Comparison of ENCODE assay signal across 8 cellular contexts in the genomic region with DNA sequence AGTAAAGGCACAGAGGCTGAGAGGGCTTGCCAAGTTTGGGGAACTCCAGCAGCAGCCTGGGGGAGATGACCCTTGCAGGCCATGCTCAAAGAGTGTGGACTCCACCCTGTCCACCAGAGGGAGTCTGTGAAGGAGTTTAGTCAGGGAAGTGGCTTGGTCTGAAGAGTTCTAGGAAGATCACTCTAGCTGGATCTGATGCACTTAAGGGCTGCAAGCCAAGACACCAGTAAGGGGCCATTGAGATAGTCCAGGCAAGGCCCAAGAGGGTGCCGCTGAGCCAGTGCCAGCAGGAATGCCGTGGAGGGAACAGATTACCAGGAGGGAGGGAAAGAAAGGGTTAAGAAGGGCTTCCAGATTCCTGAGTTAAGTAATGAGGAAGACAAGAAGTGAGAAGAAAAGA.
DNase-seq lines count a peak whose midpoint lies in the region; ATAC-seq and TF ChIP-seq lines count a peak whose summit lies in the region.

No MANE protein-coding gene starts in this region.

- no peaks in the 10 kb centered on the region for H3K4me1 Mint-ChIP-seq in stimulated activated effector memory CD8-positive, alpha-beta T cell treated with anti-CD3 and anti-CD28 coated beads, Interleukin-12 subunit alpha, Interleukin-12 subunit beta, amount 100 ng/mL, for 72 hours

- 54% methylated on average over 2 of the region's 2 CpGs for WGBS in liver

- no peaks in the 10 kb centered on the region for H3K27me3 ChIP-seq in liver (ENCODE audit: control insufficient read depth in 4 of 4, insufficient read depth in 4 of 4, low read length in 3 of 4)

- ATAC-seq in GM21390 (IDR thresholded peaks at IDR 0.05; ENCODE audit: unreplicated experiment), result peak; percentile 78
- ATAC-seq in stimulated activated effector memory CD8-positive, alpha-beta T cell treated with anti-CD3 and anti-CD28 coated beads, Interleukin-12 subunit alpha, Interleukin-12 subunit beta, amount 100 ng/mL, for 72 hours, result peak; percentile 90

- H3K27ac ChIP-seq in liver (ENCODE audit: low read depth in 1 of 2, low read length in 2 of 2), result no peak overlapping the region

- TF ChIP-seq RAD21 in liver (IDR thresholded peaks at IDR 0.05), result peak; percentile 82 to 89

- H3K4me3 ChIP-seq in liver (ENCODE audit: low read depth in 1 of 3, low read length in 3 of 3), result no peak overlapping the region

- peaks cover 0 to 5% (median 0%) of the 10 kb centered on the region in 4 donors for H3K36me3 ChIP-seq in liver (ENCODE audit: control insufficient read depth in 4 of 4, insufficient read depth in 3 of 4, low read depth in 1 of 4, low read length in 3 of 4)

- no peaks in the 10 kb centered on the region for H3K9me3 ChIP-seq in liver (ENCODE audit: control insufficient read depth in 4 of 4, low read length in 3 of 4)

- DNase-seq in NCI-H2196 (lab: John Stamatoyannopoulos, UW; ENCODE audit: unreplicated experiment), result peak; percentile 37
- no peak for DNase-seq in NCI-H2196 treated with DMSO at 0.1 percent for 48 hours (lab: John Stamatoyannopoulos, UW; ENCODE audit: unreplicated experiment)
- DNase-seq in HPDE6-E6E7 (ENCODE audit: extremely low spot score), result peak; percentile 16
- DNase-seq in SKM-1 treated with dmso at 0.1 percent for 144 hours (lab: John Stamatoyannopoulos, UW; ENCODE audit: unreplicated experiment), result peak; percentile 76
- peak; percentile 0 for DNase-seq in central memory CD4-positive, alpha-beta T cell
- DNase-seq in stimulated activated effector memory CD8-positive, alpha-beta T cell treated with anti-CD3 and anti-CD28 coated beads, Interleukin-12 subunit alpha, Interleukin-12 subunit beta, amount 100 ng/mL, for 72 hours (ENCODE audit: low spot score in 2 of 2), result peak; percentile 21 to 59

- no peaks in the 10 kb centered on the region for H3K9me3 Mint-ChIP-seq in stimulated activated effector memory CD8-positive, alpha-beta T cell treated with anti-CD3 and anti-CD28 coated beads, Interleukin-12 subunit alpha, Interleukin-12 subunit beta, amount 100 ng/mL, for 72 hours

- H3K36me3 Mint-ChIP-seq in stimulated activated effector memory CD8-positive, alpha-beta T cell treated with anti-CD3 and anti-CD28 coated beads, Interleukin-12 subunit alpha, Interleukin-12 subunit beta, amount 100 ng/mL, for 72 hours, result no peaks in the 10 kb centered on the region

- no peak overlapping the region for H3K9ac ChIP-seq in liver (ENCODE audit: low read depth in 1 of 2, low read length in 2 of 2)

- H3K27ac Mint-ChIP-seq in stimulated activated effector memory CD8-positive, alpha-beta T cell treated with anti-CD3 and anti-CD28 coated beads, Interleukin-12 subunit alpha, Interleukin-12 subunit beta, amount 100 ng/mL, for 72 hours, result no peak overlapping the region

- no peak overlapping the region for H3K4me3 Mint-ChIP-seq in stimulated activated effector memory CD8-positive, alpha-beta T cell treated with anti-CD3 and anti-CD28 coated beads, Interleukin-12 subunit alpha, Interleukin-12 subunit beta, amount 100 ng/mL, for 72 hours

- TF ChIP-seq CTCF in liver (IDR thresholded peaks at IDR 0.05; ENCODE audit: low read depth, low read length, missing input control), result peak; percentile 72

- peaks cover 0 to 3% (median 0%) of the 10 kb centered on the region in 4 donors for H3K4me1 ChIP-seq in liver (ENCODE audit: control insufficient read depth in 4 of 4, insufficient read depth in 4 of 4, low read length in 3 of 4)

TF ChIP-seq in liver, 16 proteins besides CTCF, POLR2A, EP300 and RAD21:
- no peak for TF ChIP-seq SP1 (IDR thresholded peaks at IDR 0.05)
- no peak for TF ChIP-seq GABPA (IDR thresholded peaks at IDR 0.05 in 1 of 2, conservative IDR thresholded peaks at IDR 0.05 in 1 of 2)
- peak in 1 of 2 donors; percentile 18 for TF ChIP-seq RXRA (IDR thresholded peaks at IDR 0.05)
TF ChIP-seq in liver: peak in this region for 1.
